Comparison of ENCODE assay signal across 1 cellular context in the genomic region with DNA sequence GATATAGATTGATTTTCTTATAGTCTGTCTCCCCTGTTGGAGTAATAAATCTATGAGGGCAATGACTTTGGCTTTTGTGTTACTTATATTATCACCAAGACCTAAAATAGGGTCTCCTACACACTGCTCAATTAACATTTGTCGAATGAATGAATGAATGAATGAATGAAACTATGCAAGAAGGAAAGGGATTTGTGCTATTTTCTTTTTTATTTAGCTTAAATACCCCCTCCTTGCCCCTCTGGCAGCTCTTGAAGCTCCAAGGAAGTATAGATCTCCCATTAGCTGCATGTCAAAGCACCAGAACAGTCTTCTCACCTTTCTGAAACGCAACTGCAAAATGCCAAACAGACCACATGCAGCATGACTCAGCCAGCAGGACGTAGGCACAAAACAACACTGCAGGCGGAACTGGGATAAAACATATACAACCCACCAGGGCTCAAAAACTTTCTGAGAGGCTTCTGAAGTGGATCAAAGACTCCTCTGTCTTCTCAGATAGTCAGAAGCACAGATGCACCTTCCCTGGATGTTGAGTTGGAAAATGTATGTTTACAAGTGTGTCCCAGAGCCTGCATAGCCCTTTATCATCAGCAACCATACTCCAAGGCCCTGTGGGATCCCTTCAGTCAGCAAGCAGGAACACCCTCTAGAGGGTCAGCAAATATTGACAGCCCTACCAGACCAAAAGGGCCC.
A peak's percentile ranks its signal among the peaks of the same experiment; 100 is the strongest.
TF ChIP-seq lines count a peak whose summit lies in the region.

No MANE protein-coding gene starts in this region.

TF ChIP-seq in K562, 482 proteins besides CTCF, POLR2A, EP300 and RAD21 (continued from another document):
- no peak for TF ChIP-seq ZFP30 (CRISPR knock-in tag; IDR thresholded peaks at IDR 0.05; ENCODE audit: borderline replicate concordance)
- TF ChIP-seq TAL1 (IDR thresholded peaks at IDR 0.05), result no peak
- TF ChIP-seq ELF1 (tag; IDR thresholded peaks at IDR 0.05), result no peak
- TF ChIP-seq, protein P1, sequence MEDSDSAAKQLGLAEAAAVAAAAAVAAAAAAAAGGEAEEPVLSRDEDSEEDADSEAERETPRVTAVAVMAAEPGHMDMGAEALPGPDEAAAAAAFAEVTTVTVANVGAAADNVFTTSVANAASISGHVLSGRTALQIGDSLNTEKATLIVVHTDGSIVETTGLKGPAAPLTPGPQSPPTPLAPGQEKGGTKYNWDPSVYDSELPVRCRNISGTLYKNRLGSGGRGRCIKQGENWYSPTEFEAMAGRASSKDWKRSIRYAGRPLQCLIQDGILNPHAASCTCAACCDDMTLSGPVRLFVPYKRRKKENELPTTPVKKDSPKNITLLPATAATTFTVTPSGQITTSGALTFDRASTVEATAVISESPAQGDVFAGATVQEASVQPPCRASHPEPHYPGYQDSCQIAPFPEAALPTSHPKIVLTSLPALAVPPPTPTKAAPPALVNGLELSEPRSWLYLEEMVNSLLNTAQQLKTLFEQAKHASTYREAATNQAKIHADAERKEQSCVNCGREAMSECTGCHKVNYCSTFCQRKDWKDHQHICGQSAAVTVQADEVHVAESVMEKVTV (CRISPR knock-in tag; IDR thresholded peaks at IDR 0.05), result no peak
- no peak for TF ChIP-seq BRD4 (IDR thresholded peaks at IDR 0.05)
- TF ChIP-seq SMC3 (conservative IDR thresholded peaks at IDR 0.05; ENCODE audit: insufficient read depth, low read depth, low read length), result no peak
- no peak for TF ChIP-seq HMG20B (CRISPR knock-in tag; IDR thresholded peaks at IDR 0.05)
- no peak for TF ChIP-seq ZNF224 (CRISPR knock-in tag; IDR thresholded peaks at IDR 0.05)
- TF ChIP-seq ZNF24 (IDR thresholded peaks at IDR 0.05), result peak; percentile 79
- TF ChIP-seq, protein P2, sequence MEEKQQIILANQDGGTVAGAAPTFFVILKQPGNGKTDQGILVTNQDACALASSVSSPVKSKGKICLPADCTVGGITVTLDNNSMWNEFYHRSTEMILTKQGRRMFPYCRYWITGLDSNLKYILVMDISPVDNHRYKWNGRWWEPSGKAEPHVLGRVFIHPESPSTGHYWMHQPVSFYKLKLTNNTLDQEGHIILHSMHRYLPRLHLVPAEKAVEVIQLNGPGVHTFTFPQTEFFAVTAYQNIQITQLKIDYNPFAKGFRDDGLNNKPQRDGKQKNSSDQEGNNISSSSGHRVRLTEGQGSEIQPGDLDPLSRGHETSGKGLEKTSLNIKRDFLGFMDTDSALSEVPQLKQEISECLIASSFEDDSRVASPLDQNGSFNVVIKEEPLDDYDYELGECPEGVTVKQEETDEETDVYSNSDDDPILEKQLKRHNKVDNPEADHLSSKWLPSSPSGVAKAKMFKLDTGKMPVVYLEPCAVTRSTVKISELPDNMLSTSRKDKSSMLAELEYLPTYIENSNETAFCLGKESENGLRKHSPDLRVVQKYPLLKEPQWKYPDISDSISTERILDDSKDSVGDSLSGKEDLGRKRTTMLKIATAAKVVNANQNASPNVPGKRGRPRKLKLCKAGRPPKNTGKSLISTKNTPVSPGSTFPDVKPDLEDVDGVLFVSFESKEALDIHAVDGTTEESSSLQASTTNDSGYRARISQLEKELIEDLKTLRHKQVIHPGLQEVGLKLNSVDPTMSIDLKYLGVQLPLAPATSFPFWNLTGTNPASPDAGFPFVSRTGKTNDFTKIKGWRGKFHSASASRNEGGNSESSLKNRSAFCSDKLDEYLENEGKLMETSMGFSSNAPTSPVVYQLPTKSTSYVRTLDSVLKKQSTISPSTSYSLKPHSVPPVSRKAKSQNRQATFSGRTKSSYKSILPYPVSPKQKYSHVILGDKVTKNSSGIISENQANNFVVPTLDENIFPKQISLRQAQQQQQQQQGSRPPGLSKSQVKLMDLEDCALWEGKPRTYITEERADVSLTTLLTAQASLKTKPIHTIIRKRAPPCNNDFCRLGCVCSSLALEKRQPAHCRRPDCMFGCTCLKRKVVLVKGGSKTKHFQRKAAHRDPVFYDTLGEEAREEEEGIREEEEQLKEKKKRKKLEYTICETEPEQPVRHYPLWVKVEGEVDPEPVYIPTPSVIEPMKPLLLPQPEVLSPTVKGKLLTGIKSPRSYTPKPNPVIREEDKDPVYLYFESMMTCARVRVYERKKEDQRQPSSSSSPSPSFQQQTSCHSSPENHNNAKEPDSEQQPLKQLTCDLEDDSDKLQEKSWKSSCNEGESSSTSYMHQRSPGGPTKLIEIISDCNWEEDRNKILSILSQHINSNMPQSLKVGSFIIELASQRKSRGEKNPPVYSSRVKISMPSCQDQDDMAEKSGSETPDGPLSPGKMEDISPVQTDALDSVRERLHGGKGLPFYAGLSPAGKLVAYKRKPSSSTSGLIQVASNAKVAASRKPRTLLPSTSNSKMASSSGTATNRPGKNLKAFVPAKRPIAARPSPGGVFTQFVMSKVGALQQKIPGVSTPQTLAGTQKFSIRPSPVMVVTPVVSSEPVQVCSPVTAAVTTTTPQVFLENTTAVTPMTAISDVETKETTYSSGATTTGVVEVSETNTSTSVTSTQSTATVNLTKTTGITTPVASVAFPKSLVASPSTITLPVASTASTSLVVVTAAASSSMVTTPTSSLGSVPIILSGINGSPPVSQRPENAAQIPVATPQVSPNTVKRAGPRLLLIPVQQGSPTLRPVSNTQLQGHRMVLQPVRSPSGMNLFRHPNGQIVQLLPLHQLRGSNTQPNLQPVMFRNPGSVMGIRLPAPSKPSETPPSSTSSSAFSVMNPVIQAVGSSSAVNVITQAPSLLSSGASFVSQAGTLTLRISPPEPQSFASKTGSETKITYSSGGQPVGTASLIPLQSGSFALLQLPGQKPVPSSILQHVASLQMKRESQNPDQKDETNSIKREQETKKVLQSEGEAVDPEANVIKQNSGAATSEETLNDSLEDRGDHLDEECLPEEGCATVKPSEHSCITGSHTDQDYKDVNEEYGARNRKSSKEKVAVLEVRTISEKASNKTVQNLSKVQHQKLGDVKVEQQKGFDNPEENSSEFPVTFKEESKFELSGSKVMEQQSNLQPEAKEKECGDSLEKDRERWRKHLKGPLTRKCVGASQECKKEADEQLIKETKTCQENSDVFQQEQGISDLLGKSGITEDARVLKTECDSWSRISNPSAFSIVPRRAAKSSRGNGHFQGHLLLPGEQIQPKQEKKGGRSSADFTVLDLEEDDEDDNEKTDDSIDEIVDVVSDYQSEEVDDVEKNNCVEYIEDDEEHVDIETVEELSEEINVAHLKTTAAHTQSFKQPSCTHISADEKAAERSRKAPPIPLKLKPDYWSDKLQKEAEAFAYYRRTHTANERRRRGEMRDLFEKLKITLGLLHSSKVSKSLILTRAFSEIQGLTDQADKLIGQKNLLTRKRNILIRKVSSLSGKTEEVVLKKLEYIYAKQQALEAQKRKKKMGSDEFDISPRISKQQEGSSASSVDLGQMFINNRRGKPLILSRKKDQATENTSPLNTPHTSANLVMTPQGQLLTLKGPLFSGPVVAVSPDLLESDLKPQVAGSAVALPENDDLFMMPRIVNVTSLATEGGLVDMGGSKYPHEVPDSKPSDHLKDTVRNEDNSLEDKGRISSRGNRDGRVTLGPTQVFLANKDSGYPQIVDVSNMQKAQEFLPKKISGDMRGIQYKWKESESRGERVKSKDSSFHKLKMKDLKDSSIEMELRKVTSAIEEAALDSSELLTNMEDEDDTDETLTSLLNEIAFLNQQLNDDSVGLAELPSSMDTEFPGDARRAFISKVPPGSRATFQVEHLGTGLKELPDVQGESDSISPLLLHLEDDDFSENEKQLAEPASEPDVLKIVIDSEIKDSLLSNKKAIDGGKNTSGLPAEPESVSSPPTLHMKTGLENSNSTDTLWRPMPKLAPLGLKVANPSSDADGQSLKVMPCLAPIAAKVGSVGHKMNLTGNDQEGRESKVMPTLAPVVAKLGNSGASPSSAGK (IDR thresholded peaks at IDR 0.05), result peak; percentile 14; the same call in 1 of the 2 replicates
- TF ChIP-seq, protein P3, sequence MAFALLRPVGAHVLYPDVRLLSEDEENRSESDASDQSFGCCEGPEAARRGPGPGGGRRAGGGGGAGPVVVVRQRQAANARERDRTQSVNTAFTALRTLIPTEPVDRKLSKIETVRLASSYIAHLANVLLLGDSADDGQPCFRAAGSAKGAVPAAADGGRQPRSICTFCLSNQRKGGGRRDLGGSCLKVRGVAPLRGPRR (CRISPR knock-in tag; IDR thresholded peaks at IDR 0.05), result no peak
- TF ChIP-seq, protein P4, sequence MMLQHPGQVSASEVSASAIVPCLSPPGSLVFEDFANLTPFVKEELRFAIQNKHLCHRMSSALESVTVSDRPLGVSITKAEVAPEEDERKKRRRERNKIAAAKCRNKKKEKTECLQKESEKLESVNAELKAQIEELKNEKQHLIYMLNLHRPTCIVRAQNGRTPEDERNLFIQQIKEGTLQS (IDR thresholded peaks at IDR 0.05), result peak; percentile 31; the same call in 1 of the 2 replicates
- TF ChIP-seq, protein P4 (CRISPR knock-in tag; conservative IDR thresholded peaks at IDR 0.05), result no peak
- TF ChIP-seq, protein P5, sequence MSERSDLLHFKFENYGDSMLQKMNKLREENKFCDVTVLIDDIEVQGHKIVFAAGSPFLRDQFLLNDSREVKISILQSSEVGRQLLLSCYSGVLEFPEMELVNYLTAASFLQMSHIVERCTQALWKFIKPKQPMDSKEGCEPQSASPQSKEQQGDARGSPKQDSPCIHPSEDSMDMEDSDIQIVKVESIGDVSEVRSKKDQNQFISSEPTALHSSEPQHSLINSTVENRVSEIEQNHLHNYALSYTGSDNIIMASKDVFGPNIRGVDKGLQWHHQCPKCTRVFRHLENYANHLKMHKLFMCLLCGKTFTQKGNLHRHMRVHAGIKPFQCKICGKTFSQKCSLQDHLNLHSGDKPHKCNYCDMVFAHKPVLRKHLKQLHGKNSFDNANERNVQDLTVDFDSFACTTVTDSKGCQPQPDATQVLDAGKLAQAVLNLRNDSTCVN (CRISPR knock-in tag; IDR thresholded peaks at IDR 0.05), result no peak
- TF ChIP-seq, protein P6, sequence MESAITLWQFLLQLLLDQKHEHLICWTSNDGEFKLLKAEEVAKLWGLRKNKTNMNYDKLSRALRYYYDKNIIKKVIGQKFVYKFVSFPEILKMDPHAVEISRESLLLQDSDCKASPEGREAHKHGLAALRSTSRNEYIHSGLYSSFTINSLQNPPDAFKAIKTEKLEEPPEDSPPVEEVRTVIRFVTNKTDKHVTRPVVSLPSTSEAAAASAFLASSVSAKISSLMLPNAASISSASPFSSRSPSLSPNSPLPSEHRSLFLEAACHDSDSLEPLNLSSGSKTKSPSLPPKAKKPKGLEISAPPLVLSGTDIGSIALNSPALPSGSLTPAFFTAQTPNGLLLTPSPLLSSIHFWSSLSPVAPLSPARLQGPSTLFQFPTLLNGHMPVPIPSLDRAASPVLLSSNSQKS (CRISPR knock-in tag; IDR thresholded peaks at IDR 0.05), result no peak
- no peak for TF ChIP-seq HEY1 (CRISPR knock-in tag; IDR thresholded peaks at IDR 0.05; ENCODE audit: borderline replicate concordance)
- TF ChIP-seq, protein P7, sequence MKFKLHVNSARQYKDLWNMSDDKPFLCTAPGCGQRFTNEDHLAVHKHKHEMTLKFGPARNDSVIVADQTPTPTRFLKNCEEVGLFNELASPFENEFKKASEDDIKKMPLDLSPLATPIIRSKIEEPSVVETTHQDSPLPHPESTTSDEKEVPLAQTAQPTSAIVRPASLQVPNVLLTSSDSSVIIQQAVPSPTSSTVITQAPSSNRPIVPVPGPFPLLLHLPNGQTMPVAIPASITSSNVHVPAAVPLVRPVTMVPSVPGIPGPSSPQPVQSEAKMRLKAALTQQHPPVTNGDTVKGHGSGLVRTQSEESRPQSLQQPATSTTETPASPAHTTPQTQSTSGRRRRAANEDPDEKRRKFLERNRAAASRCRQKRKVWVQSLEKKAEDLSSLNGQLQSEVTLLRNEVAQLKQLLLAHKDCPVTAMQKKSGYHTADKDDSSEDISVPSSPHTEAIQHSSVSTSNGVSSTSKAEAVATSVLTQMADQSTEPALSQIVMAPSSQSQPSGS (CRISPR knock-in tag; IDR thresholded peaks at IDR 0.05), result no peak
- no peak for TF ChIP-seq ERF (CRISPR knock-in tag; IDR thresholded peaks at IDR 0.05)
- no peak for TF ChIP-seq ZNF134 (CRISPR knock-in tag; conservative IDR thresholded peaks at IDR 0.05)
- no peak for TF ChIP-seq ZBED1 (IDR thresholded peaks at IDR 0.05)
- TF ChIP-seq L3MBTL2 (IDR thresholded peaks at IDR 0.05), result peak; percentile 17; the same call in 1 of the 2 replicates
- no peak for TF ChIP-seq STAT5B (CRISPR knock-in tag; IDR thresholded peaks at IDR 0.05)
- no peak for TF ChIP-seq POU5F1 (IDR thresholded peaks at IDR 0.05; ENCODE audit: borderline replicate concordance, low read depth, low read length, partially characterized antibody)
- TF ChIP-seq CHCHD3 (CRISPR knock-in tag; IDR thresholded peaks at IDR 0.05), result no peak
- no peak for TF ChIP-seq TEAD1 (CRISPR knock-in tag; IDR thresholded peaks at IDR 0.05)
- TF ChIP-seq, protein P8, sequence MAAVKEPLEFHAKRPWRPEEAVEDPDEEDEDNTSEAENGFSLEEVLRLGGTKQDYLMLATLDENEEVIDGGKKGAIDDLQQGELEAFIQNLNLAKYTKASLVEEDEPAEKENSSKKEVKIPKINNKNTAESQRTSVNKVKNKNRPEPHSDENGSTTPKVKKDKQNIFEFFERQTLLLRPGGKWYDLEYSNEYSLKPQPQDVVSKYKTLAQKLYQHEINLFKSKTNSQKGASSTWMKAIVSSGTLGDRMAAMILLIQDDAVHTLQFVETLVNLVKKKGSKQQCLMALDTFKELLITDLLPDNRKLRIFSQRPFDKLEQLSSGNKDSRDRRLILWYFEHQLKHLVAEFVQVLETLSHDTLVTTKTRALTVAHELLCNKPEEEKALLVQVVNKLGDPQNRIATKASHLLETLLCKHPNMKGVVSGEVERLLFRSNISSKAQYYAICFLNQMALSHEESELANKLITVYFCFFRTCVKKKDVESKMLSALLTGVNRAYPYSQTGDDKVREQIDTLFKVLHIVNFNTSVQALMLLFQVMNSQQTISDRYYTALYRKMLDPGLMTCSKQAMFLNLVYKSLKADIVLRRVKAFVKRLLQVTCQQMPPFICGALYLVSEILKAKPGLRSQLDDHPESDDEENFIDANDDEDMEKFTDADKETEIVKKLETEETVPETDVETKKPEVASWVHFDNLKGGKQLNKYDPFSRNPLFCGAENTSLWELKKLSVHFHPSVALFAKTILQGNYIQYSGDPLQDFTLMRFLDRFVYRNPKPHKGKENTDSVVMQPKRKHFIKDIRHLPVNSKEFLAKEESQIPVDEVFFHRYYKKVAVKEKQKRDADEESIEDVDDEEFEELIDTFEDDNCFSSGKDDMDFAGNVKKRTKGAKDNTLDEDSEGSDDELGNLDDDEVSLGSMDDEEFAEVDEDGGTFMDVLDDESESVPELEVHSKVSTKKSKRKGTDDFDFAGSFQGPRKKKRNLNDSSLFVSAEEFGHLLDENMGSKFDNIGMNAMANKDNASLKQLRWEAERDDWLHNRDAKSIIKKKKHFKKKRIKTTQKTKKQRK (IDR thresholded peaks at IDR 0.05; ENCODE audit: borderline replicate concordance, low read depth, low read length), result no peak
TF ChIP-seq in K562: peak in this region for 5.
